Comparison of ENCODE assay signal across 27 cellular contexts in genomic region chr15:89803941-89804800, GRCh38. TPM values are rescaled to one million over a fixed set of nuclear protein-coding genes. Genes with fewer than 3 reads are reported as not detected.
DNase-seq lines count a peak whose midpoint lies in the region; ATAC-seq and TF ChIP-seq lines count a peak whose summit lies in the region.
"Had no signal": no experiment of that assay in that cellular context is flagged by ENCODE, and none has a peak within 500 bp of the region (broad histone marks: within the 10 kb centered on the region; RNA-seq: fewer than 3 reads in every experiment).

No MANE protein-coding gene starts in this region.

- H3K9ac ChIP-seq in mesenchymal stem cell (ENCODE audit: low read length): peak overlapping the region; percentile 7

- H3K27me3 Mint-ChIP-seq in activated naive CD8-positive, alpha-beta T cell: no peaks in the 10 kb centered on the region
- peaks cover 2% of the 10 kb centered on the region for H3K27me3 Mint-ChIP-seq in activated naive CD8-positive, alpha-beta T cell treated with anti-CD3 and anti-CD28 coated beads, Interleukin-2, amount 50 U/mL, for 24 hours
- no peaks in the 10 kb centered on the region for H3K27me3 Mint-ChIP-seq in dendritic cell treated with granulocyte-macrophage colony-stimulating factor and Interleukin-4, amounts not matched to agents 40 ng/mL and 50 ng/mL, for 4 days
- H3K27me3 Mint-ChIP-seq: activated CD4-positive, alpha-beta memory T cell treated with anti-CD3 and anti-CD28 coated beads, Interleukin-2, amount 10 ng/mL, durations not matched to agents 7 days and 5 days had no signal

- no peaks in the 10 kb centered on the region for H3K4me1 Mint-ChIP-seq in activated naive CD8-positive, alpha-beta T cell (ENCODE audit: low read depth)
- H3K4me1 Mint-ChIP-seq in activated naive CD8-positive, alpha-beta T cell treated with anti-CD3 and anti-CD28 coated beads, Interleukin-2, amount 50 U/mL, for 24 hours: no peaks in the 10 kb centered on the region
- peaks cover 91% of the 10 kb centered on the region for H3K4me1 Mint-ChIP-seq in dendritic cell treated with granulocyte-macrophage colony-stimulating factor and Interleukin-4, amounts not matched to agents 40 ng/mL and 50 ng/mL, for 4 days (ENCODE audit: low read depth)
- H3K4me1 Mint-ChIP-seq: activated CD4-positive, alpha-beta memory T cell treated with anti-CD3 and anti-CD28 coated beads, Interleukin-2, amount 10 ng/mL, durations not matched to agents 7 days and 5 days; CD4-positive, alpha-beta memory T cell; naive thymus-derived CD8-positive, alpha-beta T cell; T-cell had no signal

- no peak overlapping the region for H3K18ac ChIP-seq in mesenchymal stem cell (ENCODE audit: low read depth in 1 of 2, low read length in 2 of 2)

- no peak overlapping the region for H2AFZ ChIP-seq in mesenchymal stem cell (ENCODE audit: low read depth, low read length)

- no peak overlapping the region for H3K4me3 Mint-ChIP-seq in activated naive CD8-positive, alpha-beta T cell
- no peak overlapping the region for H3K4me3 Mint-ChIP-seq in activated naive CD8-positive, alpha-beta T cell treated with anti-CD3 and anti-CD28 coated beads, Interleukin-2, amount 50 U/mL, for 24 hours
- H3K4me3 Mint-ChIP-seq in dendritic cell treated with granulocyte-macrophage colony-stimulating factor and Interleukin-4, amounts not matched to agents 40 ng/mL and 50 ng/mL, for 4 days: no peak overlapping the region
- H3K4me3 Mint-ChIP-seq: activated CD4-positive, alpha-beta memory T cell treated with anti-CD3 and anti-CD28 coated beads, Interleukin-2, amount 10 ng/mL, durations not matched to agents 7 days and 5 days; CD4-positive, alpha-beta memory T cell; naive thymus-derived CD8-positive, alpha-beta T cell; T-cell had no signal

- H3K36me3 ChIP-seq in mesenchymal stem cell (ENCODE audit: control insufficient read depth in 1 of 2, insufficient read depth in 2 of 2, low read depth in 1 of 2, low read length in 2 of 2): peaks cover 38 to 97% of the 10 kb centered on the region in 2 experiments
- H3K36me3 ChIP-seq in spleen: peaks cover 0 to 83% (median under 1%) of the 10 kb centered on the region in 6 donors
- H3K36me3 ChIP-seq: gastroesophageal sphincter had no signal

- H4K91ac ChIP-seq in mesenchymal stem cell (ENCODE audit: low read length): no peak overlapping the region

- no peaks in the 10 kb centered on the region for H3K79me1 ChIP-seq in mesenchymal stem cell (replicated peaks; ENCODE audit: low read length, poor library complexity, severe bottlenecking)

- intact Hi-C loops in dendritic cell treated with granulocyte-macrophage colony-stimulating factor and Interleukin-4, amounts not matched to agents 40 ng/mL and 50 ng/mL, for 4 days (cut with micrococcal nuclease): no loop called here
- intact Hi-C loops in spleen (cut with DNase I; ENCODE audit: low total_unique reads) (no loop called here), dorsolateral prefrontal cortex (cut with DNase I) (no loop called here)

- H2BK12ac ChIP-seq in mesenchymal stem cell (ENCODE audit: low read length in 2 of 2): no peak overlapping the region

- no peak overlapping the region for H3K4ac ChIP-seq in mesenchymal stem cell (ENCODE audit: low read depth in 1 of 2, low read length in 2 of 2)

- ATAC-seq in activated naive CD8-positive, alpha-beta T cell treated with anti-CD3 and anti-CD28 coated beads, Interleukin-2, amount 50 U/mL, for 24 hours: no peak
- ATAC-seq: gastroesophageal sphincter; naive thymus-derived CD8-positive, alpha-beta T cell; psoas muscle; Right ventricle myocardium inferior; T-cell had no signal

- peaks cover 27% of the 10 kb centered on the region for H3K4me1 ChIP-seq in mesenchymal stem cell (ENCODE audit: control insufficient read depth, insufficient read depth, low read depth, low read length)
- H3K4me1 ChIP-seq in spleen: peaks cover 0 to 17% (median 0%) of the 10 kb centered on the region in 6 donors
- H3K4me1 ChIP-seq: psoas muscle had no signal

- H2BK15ac ChIP-seq in mesenchymal stem cell (ENCODE audit: low read depth, poor library complexity, severe bottlenecking): no peak overlapping the region

- H3K27ac ChIP-seq in mesenchymal stem cell (ENCODE audit: low read length, poor library complexity, severe bottlenecking) (no peak overlapping the region), spleen (peak overlapping the region in 1 of 8 donors; percentile 28), dorsolateral prefrontal cortex (no peak overlapping the region)
- H3K27ac ChIP-seq: gastroesophageal sphincter, psoas muscle had no signal

- no peak for TF ChIP-seq POLR2A in spleen (IDR thresholded peaks at IDR 0.05)

- H3K27me3 ChIP-seq in mesenchymal stem cell (ENCODE audit: control insufficient read depth in 1 of 2, insufficient read depth in 1 of 2, low read length in 2 of 2) (no peaks in the 10 kb centered on the region), spleen (replicated peaks in 1 of 7) (peaks cover 0 to 32% (median 0%) of the 10 kb centered on the region in 7 donors), dorsolateral prefrontal cortex (no peaks in the 10 kb centered on the region)
- H3K27me3 ChIP-seq: MG63 had no signal

- H3K9me3 ChIP-seq in mesenchymal stem cell (ENCODE audit: control insufficient read depth, low read length): no peaks in the 10 kb centered on the region
- H3K9me3 ChIP-seq in spleen: no peaks in the 10 kb centered on the region
- H3K9me3 ChIP-seq: gastroesophageal sphincter, MG63, psoas muscle had no signal

- TF ChIP-seq CTCF in spleen (IDR thresholded peaks at IDR 0.05 in 8 of 11, conservative IDR thresholded peaks at IDR 0.05 in 3 of 11) (no peak), dorsolateral prefrontal cortex (IDR thresholded peaks at IDR 0.05 in 54 of 56, conservative IDR thresholded peaks at IDR 0.05 in 2 of 56; ENCODE audit: low read depth in 1 of 56, partially characterized antibody in 56 of 56) (no peak)

- no peak overlapping the region for H4K8ac ChIP-seq in mesenchymal stem cell (ENCODE audit: low read length)

- H3K9me3 Mint-ChIP-seq in activated naive CD8-positive, alpha-beta T cell (ENCODE audit: low read depth): no peaks in the 10 kb centered on the region
- H3K9me3 Mint-ChIP-seq in activated naive CD8-positive, alpha-beta T cell treated with anti-CD3 and anti-CD28 coated beads, Interleukin-2, amount 50 U/mL, for 24 hours: no peaks in the 10 kb centered on the region
- no peaks in the 10 kb centered on the region for H3K9me3 Mint-ChIP-seq in dendritic cell treated with granulocyte-macrophage colony-stimulating factor and Interleukin-4, amounts not matched to agents 40 ng/mL and 50 ng/mL, for 4 days
- H3K9me3 Mint-ChIP-seq: activated CD4-positive, alpha-beta memory T cell treated with anti-CD3 and anti-CD28 coated beads, Interleukin-2, amount 10 ng/mL, durations not matched to agents 7 days and 5 days; activated T-helper 2 cell treated with anti-CD3 and anti-CD28 coated beads, Interferon-gamma antibody, Interleukin-2, Interleukin-4, amounts not matched to agents 10 μg/mL and 5 μg/mL and 100 μg/mL, durations not matched to agents 14 hours and 24 hours and 36 hours; CD4-positive, alpha-beta memory T cell; T-cell had no signal

- H2BK5ac ChIP-seq in mesenchymal stem cell (ENCODE audit: low read depth, low read length, poor library complexity, severe bottlenecking): no peak overlapping the region

- no peak overlapping the region for H3K4me2 ChIP-seq in mesenchymal stem cell (ENCODE audit: low read length, poor library complexity, severe bottlenecking)

- no peak overlapping the region for H3K23ac ChIP-seq in mesenchymal stem cell (ENCODE audit: low read length in 2 of 2)

- peak overlapping the region; percentile 16 for H3K27ac Mint-ChIP-seq in activated naive CD8-positive, alpha-beta T cell
- H3K27ac Mint-ChIP-seq in activated naive CD8-positive, alpha-beta T cell treated with anti-CD3 and anti-CD28 coated beads, Interleukin-2, amount 50 U/mL, for 24 hours: no peak overlapping the region
- peak overlapping the region; percentile 47 for H3K27ac Mint-ChIP-seq in dendritic cell treated with granulocyte-macrophage colony-stimulating factor and Interleukin-4, amounts not matched to agents 40 ng/mL and 50 ng/mL, for 4 days
- H3K27ac Mint-ChIP-seq: activated CD4-positive, alpha-beta memory T cell treated with anti-CD3 and anti-CD28 coated beads, Interleukin-2, amount 10 ng/mL, durations not matched to agents 7 days and 5 days; activated T-helper 2 cell treated with anti-CD3 and anti-CD28 coated beads, Interferon-gamma antibody, Interleukin-2, Interleukin-4, amounts not matched to agents 10 μg/mL and 5 μg/mL and 100 μg/mL, durations not matched to agents 14 hours and 24 hours and 36 hours; CD4-positive, alpha-beta memory T cell; naive thymus-derived CD8-positive, alpha-beta T cell; T-cell had no signal

- no peak overlapping the region for H2AK5ac ChIP-seq in mesenchymal stem cell (ENCODE audit: low read length, severe bottlenecking)

- H3K36me3 Mint-ChIP-seq in activated naive CD8-positive, alpha-beta T cell: no peaks in the 10 kb centered on the region
- no peaks in the 10 kb centered on the region for H3K36me3 Mint-ChIP-seq in activated naive CD8-positive, alpha-beta T cell treated with anti-CD3 and anti-CD28 coated beads, Interleukin-2, amount 50 U/mL, for 24 hours (ENCODE audit: low read depth)
- H3K36me3 Mint-ChIP-seq in dendritic cell treated with granulocyte-macrophage colony-stimulating factor and Interleukin-4, amounts not matched to agents 40 ng/mL and 50 ng/mL, for 4 days (ENCODE audit: low read depth): peaks cover 100% of the 10 kb centered on the region
- H3K36me3 Mint-ChIP-seq: CD4-positive, alpha-beta memory T cell; naive thymus-derived CD8-positive, alpha-beta T cell; T-cell had no signal

- no peak for DNase-seq in activated naive CD8-positive, alpha-beta T cell treated with anti-CD3 and anti-CD28 coated beads, Interleukin-2, amount 50 U/mL, for 24 hours
- no peak for DNase-seq in mesenchymal stem cell
- peak; percentile 80 for DNase-seq in spleen
- DNase-seq in dorsolateral prefrontal cortex: no peak
- DNase-seq in glomerular visceral epithelial cell (ENCODE audit: extremely low spot score): no peak
- DNase-seq in EL: no peak
- DNase-seq: 8988T; activated CD4-positive, alpha-beta memory T cell treated with anti-CD3 and anti-CD28 coated beads, Interleukin-2, amount 10 ng/mL, durations not matched to agents 7 days and 5 days; activated CD4-positive, CD25-positive, alpha-beta regulatory T cell treated with anti-CD3 and anti-CD28 coated beads, Interleukin-2, amount 50 U/mL, for 72 hours; CD4-positive, alpha-beta memory T cell; DMS153; GDM1; islet precursor cell; MG63; NCI-H1417; NCI-H2081; NCI-H226; NCI-H748 treated with DMSO at 0.1 percent for 48 hours; T-cell; trophoblast cell had no signal

- H2BK120ac ChIP-seq in mesenchymal stem cell (ENCODE audit: low read depth, low read length): no peak overlapping the region

- WGBS in mesenchymal stem cell: 97% methylated on average over 26 of the region's 29 CpGs
- 80 to 96% (median 86%) methylated on average over 26 to 29 of the region's 29 CpGs for WGBS in spleen, 5 donors

- H3K4me3 ChIP-seq in mesenchymal stem cell (ENCODE audit: insufficient read depth in 1 of 2, low read depth in 1 of 2, low read length in 2 of 2) (no peak overlapping the region), spleen (no peak overlapping the region), dorsolateral prefrontal cortex (no peak overlapping the region)
- H3K4me3 ChIP-seq: gastroesophageal sphincter, MG63, psoas muscle had no signal

- no peak overlapping the region for H3K14ac ChIP-seq in mesenchymal stem cell (ENCODE audit: low read length in 2 of 2)

RNA-seq across cellular contexts. Expression of gene ANPEP, which starts 10.5 kb away (rescaled TPM):
- polyA plus RNA-seq in mesenchymal stem cell (2013, experiment 1 of 2): 63.7 TPM
- 61.6 TPM for polyA plus RNA-seq in mesenchymal stem cell (2013, experiment 2 of 2)
- 100 to 1,000 TPM in 1 of 7 donors, 10 to 100 TPM in 6; 16.6 to 226 (median 35.1) TPM for total RNA-seq in spleen
- 10 to 100 TPM in 1 of 3 donors, 1 to 10 TPM in 2; 1.3 to 11.0 (median 7.7) TPM for polyA plus RNA-seq in spleen
- 10 to 100 TPM in 1 of 120 experiments, 1 to 10 TPM in 117, under 1 TPM in 2; 0.43 to 11.2 (median 3.5) TPM for total RNA-seq in dorsolateral prefrontal cortex
- polyA plus RNA-seq: CD4-positive, alpha-beta memory T cell had no signal

RNA-seq across cellular contexts. Expression of gene MESP2, which starts 28.0 kb away (rescaled TPM):
- polyA plus RNA-seq in mesenchymal stem cell (2013, experiment 1 of 2): 0.12 TPM
- 0.07 TPM for polyA plus RNA-seq in mesenchymal stem cell (2013, experiment 2 of 2)
- not detected for total RNA-seq in spleen
- polyA plus RNA-seq in spleen: under 1 TPM in 1 of 3 donors, not detected in 2; 0.05 TPM
- 1 to 10 TPM in 41 of 120 experiments, under 1 TPM in 62, not detected in 17; 0.29 to 2.1 (median 0.92) TPM for total RNA-seq in dorsolateral prefrontal cortex
- total RNA-seq: activated CD4-positive, alpha-beta memory T cell treated with anti-CD3 and anti-CD28 coated beads, Interleukin-2, amount 10 ng/mL, durations not matched to agents 7 days and 5 days; CD4-positive, alpha-beta memory T cell; gastroesophageal sphincter; naive thymus-derived CD8-positive, alpha-beta T cell; T-cell had no signal
- polyA plus RNA-seq: CD4-positive, alpha-beta memory T cell; naive thymus-derived CD8-positive, alpha-beta T cell had no signal

RNA-seq across cellular contexts. Expression of gene MESP1, which starts 53.1 kb away (rescaled TPM):
- polyA plus RNA-seq in mesenchymal stem cell (2013, experiment 1 of 2): 0.03 TPM
- polyA plus RNA-seq in mesenchymal stem cell (2013, experiment 2 of 2): 0.03 TPM
- total RNA-seq in spleen (1 to 10 TPM in 1 of 7 donors, under 1 TPM in 6; 0.19 to 1.0 (median 0.60) TPM), dorsolateral prefrontal cortex (10 to 100 TPM in 94 of 120 experiments, 1 to 10 TPM in 26; 5.5 to 23.3 (median 13.3) TPM)
- polyA plus RNA-seq in spleen: 1 to 10 TPM in 1 of 3 donors, under 1 TPM in 2; 0.45 to 1.2 (median 0.61) TPM
